In genomic region chr4:182537031-182537617, GRCh38 we compare ENCODE assay signal across 12 cellular contexts.
"Had no signal": no experiment of that assay in that cellular context is flagged by ENCODE, and none has a peak within 500 bp of the region (broad histone marks: within the 10 kb centered on the region; RNA-seq: fewer than 3 reads in every experiment).

No MANE protein-coding gene starts in this region.

- H3K4me1 ChIP-seq: colonic mucosa, pancreas had no signal

- H3K27ac ChIP-seq: colonic mucosa, pancreas, WERI-Rb-1 had no signal

- FAIRE-seq: pancreas had no signal

- DNase-seq: activated CD4-positive, alpha-beta memory T cell treated with anti-CD3 and anti-CD28 coated beads for 36 hours; activated CD8-positive, alpha-beta memory T cell treated with anti-CD3 and anti-CD28 coated beads, Interleukin-2, amount 10 ng/mL, durations not matched to agents 7 days and 5 days; activated effector memory CD4-positive, alpha-beta T cell treated with anti-CD3 and anti-CD28 coated beads, Interleukin-2, amount 50 U/mL, for 16 hours; activated T-cell treated with anti-CD3 and anti-CD28 coated beads, Interleukin-2, amount 50 U/mL, for 4 hours; amniotic stem cell; central memory CD4-positive, alpha-beta T cell; colonic mucosa; foreskin melanocyte; naive B cell; pancreas; stimulated activated CD4-positive, alpha-beta T cell treated with anti-CD3 and anti-CD28 coated beads, Interleukin-2, amount 100 ng/mL, for 48 hours; WERI-Rb-1 had no signal

- H3K36me3 ChIP-seq: colonic mucosa, pancreas, WERI-Rb-1 had no signal

- H3K27me3 ChIP-seq: colonic mucosa, pancreas had no signal

- H3K9me3 ChIP-seq: colonic mucosa, pancreas had no signal

- H3K4me3 ChIP-seq: colonic mucosa, pancreas had no signal
